In genomic region chr3:41708176-41708575, GRCh38 we compare ENCODE assay signal across 27 cellular contexts.
"Had no signal": no experiment of that assay in that cellular context is flagged by ENCODE, and none has a peak within 500 bp of the region (broad histone marks: within the 10 kb centered on the region; RNA-seq: fewer than 3 reads in every experiment).

No MANE protein-coding gene starts in this region.

- H3K4me1 ChIP-seq: stomach, suprapubic skin, testis, tibial artery, transverse colon, upper lobe of right lung, uterus, vagina had no signal

- H3K4me3 ChIP-seq: stomach, suprapubic skin, testis, thoracic aorta, thyroid gland, tibial artery, tibial nerve, transverse colon, upper lobe of left lung, upper lobe of right lung, uterus, vagina had no signal

- H3K36me3 ChIP-seq: stomach, suprapubic skin, thoracic aorta, thyroid gland, tibial artery, tibial nerve, transverse colon, upper lobe of left lung, upper lobe of right lung, uterus, vagina had no signal

- DNase-seq: stimulated activated CD4-positive, alpha-beta T cell treated with anti-CD3 and anti-CD28 coated beads, Interleukin-2, amount 100 ng/mL, for 48 hours; stimulated activated CD4-positive, alpha-beta T cell treated with anti-CD3 and anti-CD28 coated beads, Interleukin-4, amount 100 ng/mL, for 1 hour; stimulated activated CD4-positive, alpha-beta T cell treated with anti-CD3 and anti-CD28 coated beads, Interleukin-4, amount 100 ng/mL, for 24 hours; stimulated activated CD4-positive, alpha-beta T cell treated with anti-CD3 and anti-CD28 coated beads, Interleukin-4, amount 100 ng/mL, for 4 hours; stimulated activated CD8-positive, alpha-beta memory T cell treated with anti-CD3 and anti-CD28 coated beads, Interleukin-4, amount 100 ng/mL, for 48 hours; stimulated activated naive B cell treated with anti-CD40 and anti-IgM and Interleukin-4, amounts not matched to agents 10 μg/mL and 1 μg/mL and 100 μg/mL, for 72 hours; stimulated activated naive CD4-positive, alpha-beta T cell; stimulated activated naive CD4-positive, alpha-beta T cell treated with Interleukin-2 at 50 U/mL for 16 hours; stimulated activated naive CD8-positive, alpha-beta T cell treated with anti-CD3 and anti-CD28 coated beads, Interleukin-15, amount 100 ng/mL, for 72 hours; stimulated activated naive CD8-positive, alpha-beta T cell treated with anti-CD3 and anti-CD28 coated beads, Interleukin-15, Interleukin-2, amounts not matched to agents 100 U/mL and 50 U/mL, for 24 hours; stomach; substantia nigra; testis; thyroid gland; tibial artery; transverse colon; trophoblast cell; upper lobe of left lung; upper lobe of right lung; uterus had no signal

- H3K9me3 ChIP-seq: stomach, suprapubic skin, testis, thoracic aorta, thyroid gland, tibial artery, tibial nerve, transverse colon, upper lobe of left lung, upper lobe of right lung, uterus, vagina had no signal

- H3K27me3 ChIP-seq: stomach, suprapubic skin, testis, thyroid gland, tibial artery, tibial nerve, transverse colon, upper lobe of left lung, upper lobe of right lung, uterus, vagina had no signal

- FAIRE-seq: urothelium cell line had no signal

- H3K27ac ChIP-seq: stomach, suprapubic skin, testis, thoracic aorta, thyroid gland, tibial artery, tibial nerve, transverse colon, upper lobe of left lung, upper lobe of right lung, uterus, vagina had no signal

- ATAC-seq: stimulated activated effector memory CD8-positive, alpha-beta T cell treated with anti-CD3 and anti-CD28 coated beads, Interleukin-12 subunit alpha, Interleukin-12 subunit beta, amount 100 ng/mL, for 72 hours; stimulated activated memory B cell treated with anti-CD40 and anti-IgM and Interleukin-4, amounts not matched to agents 10 μg/mL and 1 μg/mL and 100 μg/mL, for 72 hours; stimulated activated naive B cell treated with anti-CD40 and anti-IgM and Interleukin-4, amounts not matched to agents 10 μg/mL and 1 μg/mL and 100 μg/mL, for 72 hours; stimulated activated naive CD8-positive, alpha-beta T cell treated with anti-CD3 and anti-CD28 coated beads, Interleukin-15, amount 100 ng/mL, for 72 hours; stimulated activated naive CD8-positive, alpha-beta T cell treated with anti-CD3 and anti-CD28 coated beads, Interleukin-15, Interleukin-2, amounts not matched to agents 100 U/mL and 50 U/mL, for 24 hours; upper lobe of right lung had no signal
